Comparison of ENCODE assay signal across 9 cellular contexts in genomic region chr19:19517235-19517619, GRCh38. TPM values are rescaled to one million over a fixed set of nuclear protein-coding genes. Genes with fewer than 3 reads are reported as not detected.
DNase-seq lines count a peak whose midpoint lies in the region; ATAC-seq and TF ChIP-seq lines count a peak whose summit lies in the region.
"Had no signal": no experiment of that assay in that cellular context is flagged by ENCODE, and none has a peak within 500 bp of the region (broad histone marks: within the 10 kb centered on the region; RNA-seq: fewer than 3 reads in every experiment).

No MANE protein-coding gene starts in this region.

- no peaks in the 10 kb centered on the region for H3K27me3 Mint-ChIP-seq in H9 (ENCODE audit: low read depth)

- no peak overlapping the region for H3K27ac Mint-ChIP-seq in H9

- POLR2A ChIA-PET in Panc1 (lab: Charles Lee): interaction anchor here (0.7 kb wide), 1 partner anchor 139 kb away, joined by 5 read pairs; no protein-coding TSS in a partner anchor

- H3K9me3 Mint-ChIP-seq in H9: peaks cover 3 to 4% of the 10 kb centered on the region in 2 experiments; a peak in 3 of 5 replicates

- H3K4me3 ChIP-seq in Panc1 (ENCODE audit: low read depth in 2 of 2, low read length in 2 of 2) (peak overlapping the region; percentile 73 to 80), epithelial cell of proximal tubule (ENCODE audit: low read depth, low read length) (peak overlapping the region; percentile 90), retinal pigment epithelial cell (ENCODE audit: low read length) (peak overlapping the region; percentile 77)

- intact Hi-C loops in Panc1 (cut with micrococcal nuclease; ENCODE audit: unreplicated experiment): no loop called here

- TF ChIP-seq CTCF in H9 (conservative IDR thresholded peaks at IDR 0.05): no peak
- no peak for TF ChIP-seq CTCF in Panc1 (IDR thresholded peaks at IDR 0.05)
- TF ChIP-seq CTCF in epithelial cell of proximal tubule (conservative IDR thresholded peaks at IDR 0.05; ENCODE audit: low read depth, low read length): no peak
- TF ChIP-seq CTCF in retinal pigment epithelial cell (conservative IDR thresholded peaks at IDR 0.05; ENCODE audit: low read depth, low read length): no peak

- no peak overlapping the region for H4K5ac ChIP-seq in H9 (ENCODE audit: insufficient read length, low read depth, low read length)

- no peak overlapping the region for H3K9ac ChIP-seq in H9 (ENCODE audit: extremely low read depth, insufficient read length, low read length)

- no peak overlapping the region for H3K56ac ChIP-seq in H9 (ENCODE audit: insufficient read length, low read depth, low read length)

- H3T11ph ChIP-seq in H9 (ENCODE audit: low read length): no peak overlapping the region

- no peak for DNase-seq in H9
- DNase-seq in Panc1 (ENCODE audit: low read depth, low spot score): no peak
- DNase-seq in epithelial cell of proximal tubule (ENCODE audit: low read depth): no peak
- no peak for DNase-seq in retinal pigment epithelial cell (ENCODE audit: low read depth)
- no peak for DNase-seq in GOT3 (lab: John Stamatoyannopoulos, UW)
- DNase-seq in activated gamma-delta T cell treated with Interleukin-2 at 50 U/mL for 16 hours: no peak
- no peak for DNase-seq in NCI-H1930 (lab: John Stamatoyannopoulos, UW)
- DNase-seq: NCI-H1048 had no signal

- H3K36me3 ChIP-seq in Panc1 (ENCODE audit: control insufficient read depth, insufficient read depth, low read length): 0 out of 2 replicates have a peak, but pooled peaks cover 2% of the 10 kb centered on the region

- H3K27me3 ChIP-seq in H9 (ENCODE audit: insufficient read depth, low read length) (no peaks in the 10 kb centered on the region), Panc1 (ENCODE audit: control insufficient read depth, insufficient read depth, low read length) (no peaks in the 10 kb centered on the region)

- CTCF ChIA-PET in Panc1 (lab: Charles Lee): no interaction called here

- no peak overlapping the region for H2BK15ac ChIP-seq in H9 (ENCODE audit: low read depth, low read length)

- H3K4me2 ChIP-seq in H9 (ENCODE audit: insufficient read depth, insufficient read length, low read length): peak overlapping the region; percentile 26

- WGBS in H9 (ENCODE audit: extremely low coverage, insufficient read length, low lambda C conversion rate): 100% methylated on average over 1 of the region's 10 CpGs

- H3K79me1 ChIP-seq in H9 (ENCODE audit: insufficient read depth, low read depth, low read length, poor library complexity, severe bottlenecking): peaks cover 7% of the 10 kb centered on the region

- H3K4me1 Mint-ChIP-seq in H9: peaks cover 6 to 8% of the 10 kb centered on the region in 2 experiments

- H2AK5ac ChIP-seq in H9 (ENCODE audit: insufficient read length, low read length): no peak overlapping the region

- no peak overlapping the region for H4K91ac ChIP-seq in H9 (ENCODE audit: insufficient read length, low read depth, low read length)

- H3K9me3 ChIP-seq in H9 (ENCODE audit: control insufficient read depth, low read depth, low read length): peaks cover 5% of the 10 kb centered on the region
- no peaks in the 10 kb centered on the region for H3K9me3 ChIP-seq in Panc1 (ENCODE audit: control insufficient read depth, insufficient read depth, low read depth, low read length)

- no peak overlapping the region for H3K4ac ChIP-seq in H9 (ENCODE audit: low read depth, low read length)

- H3K4me3 Mint-ChIP-seq in H9: peak overlapping the region; percentile 91 to 94

- no peak overlapping the region for H2BK120ac ChIP-seq in H9 (ENCODE audit: low read depth, low read length, poor library complexity, severe bottlenecking)

- H3K14ac ChIP-seq in H9 (ENCODE audit: insufficient read depth, low read length): no peak overlapping the region

- H3K23ac ChIP-seq in H9 (ENCODE audit: insufficient read length, low read depth, low read length): no peak overlapping the region

- H2AFZ ChIP-seq in H9 (ENCODE audit: low read length): no peak overlapping the region

- no peak overlapping the region for H3K27ac ChIP-seq in H9 (ENCODE audit: insufficient read length, low read depth, low read length)
- peak overlapping the region; percentile 84; the same call in 1 of the 2 replicates for H3K27ac ChIP-seq in Panc1 (ENCODE audit: low read length)

- no peak overlapping the region for H2BK12ac ChIP-seq in H9 (ENCODE audit: insufficient read length, low read depth, low read length)

- in situ Hi-C loops in Panc1 (cut with HindIII; ENCODE audit: low pct_unique_long_range_greater_than_20kb, low sequenced_read_pairs): no loop called here

- no peak overlapping the region for H3K18ac ChIP-seq in H9 (ENCODE audit: insufficient read length, low read depth, low read length)

- H4K8ac ChIP-seq in H9 (replicated peaks; ENCODE audit: insufficient read length, low read depth, low read length): no peak overlapping the region

- no peaks in the 10 kb centered on the region for H3K4me1 ChIP-seq in H9 (ENCODE audit: insufficient read depth, low read length)
- H3K4me1 ChIP-seq in Panc1 (ENCODE audit: control insufficient read depth, insufficient read depth, low read length): no peaks in the 10 kb centered on the region

- H3K23me2 ChIP-seq in H9 (ENCODE audit: insufficient read length, low read depth, low read length, poor library complexity, severe bottlenecking): peaks cover 5% of the 10 kb centered on the region

- peaks cover 11% of the 10 kb centered on the region; the same call in 1 of the 2 replicates for H3K79me2 ChIP-seq in H9 (ENCODE audit: insufficient read depth, low read length)

- BruUV-seq in Panc1 (replicated peaks; lab: Mats Ljungman, UMichigan): TSS peak; percentile 89

- H4K20me1 ChIP-seq in H9 (ENCODE audit: control insufficient read depth, insufficient read depth, insufficient read length): no peaks in the 10 kb centered on the region

- H3K36me3 Mint-ChIP-seq in H9 (ENCODE audit: insufficient read depth in 1 of 3, low read depth in 3 of 3): peaks cover 10 to 33% (median 24%) of the 10 kb centered on the region in 3 experiments

- H2BK5ac ChIP-seq in H9 (ENCODE audit: insufficient read length, low read length): no peak overlapping the region

- H2BK20ac ChIP-seq in H9 (ENCODE audit: low read depth, low read length, poor library complexity, severe bottlenecking): no peak overlapping the region

- ATAC-seq in Panc1 (no peak), HG03457 (IDR thresholded peaks at IDR 0.05; ENCODE audit: unreplicated experiment) (no peak)

RNA-seq across cellular contexts. Expression of gene NDUFA13, which starts 1.2 kb away (rescaled TPM):
- 489 and 509 TPM in 2 replicates for total RNA-seq in H9 (2021)
- total RNA-seq in Panc1 (2021; ENCODE audit: unreplicated experiment): 287 TPM
- 549 TPM for polyA plus RNA-seq in Panc1 (2012; ENCODE audit: insufficient read length)
- total RNA-seq in epithelial cell of proximal tubule: 166 and 181 TPM in 2 replicates

RNA-seq across cellular contexts. Expression of gene TSSK6, which starts 1.9 kb away (rescaled TPM):
- total RNA-seq in H9 (2021) (2.6 and 2.8 TPM in 2 replicates), Panc1 (2021; ENCODE audit: unreplicated experiment) (1.8 TPM), epithelial cell of proximal tubule (0.58 and 1.7 TPM in 2 replicates)
- 4.2 TPM for polyA plus RNA-seq in Panc1 (2012; ENCODE audit: insufficient read length)

RNA-seq across cellular contexts. Expression of gene YJEFN3, which starts 11.5 kb away (rescaled TPM):
- 15.7 and 16.6 TPM in 2 replicates for total RNA-seq in H9 (2021)
- total RNA-seq in Panc1 (2021; ENCODE audit: unreplicated experiment): 6.1 TPM
- polyA plus RNA-seq in Panc1 (2012; ENCODE audit: insufficient read length): 4.7 TPM
- 0.51 and 0.58 TPM in 2 replicates for total RNA-seq in epithelial cell of proximal tubule

RNA-seq across cellular contexts. Expression of gene CILP2, which starts 20.8 kb away (rescaled TPM):
- total RNA-seq in H9 (2021): 5.9 and 6.4 TPM in 2 replicates
- total RNA-seq in Panc1 (2021; ENCODE audit: unreplicated experiment): 0.46 TPM
- 0.78 TPM for polyA plus RNA-seq in Panc1 (2012; ENCODE audit: insufficient read length)
- total RNA-seq in epithelial cell of proximal tubule: 0.06 TPM in 1 of 2 replicates, not detected in the other
